ENCODE assay signal across 20 cellular contexts in the genomic region with DNA sequence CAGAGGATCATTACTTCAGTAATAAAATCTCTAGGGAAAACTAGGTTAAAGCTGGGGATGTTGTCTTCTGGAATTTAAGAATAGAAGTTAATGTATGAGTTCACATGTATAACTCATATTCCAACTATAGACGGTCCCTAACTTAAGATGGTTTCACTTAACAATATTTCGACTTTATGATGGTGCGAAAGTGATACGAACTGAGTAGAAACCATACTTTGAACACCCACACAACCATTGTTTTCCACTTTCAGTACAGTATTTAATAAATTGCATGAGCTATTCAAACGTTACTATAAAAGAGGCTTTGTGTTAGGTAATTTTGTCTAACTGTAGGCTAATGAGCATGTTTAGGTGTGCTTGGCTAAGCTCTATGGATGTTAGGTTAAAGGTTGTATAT. TPM values are rescaled to one million over a fixed set of nuclear protein-coding genes. Genes with fewer than 3 reads are reported as not detected.
A peak's percentile ranks its signal among the peaks of the same experiment; 100 is the strongest.
DNase-seq lines count a peak whose midpoint lies in the region; ATAC-seq lines count a peak whose summit lies in the region.
"Had no signal": no experiment of that assay in that cellular context is flagged by ENCODE, and none has a peak within 500 bp of the region (broad histone marks: within the 10 kb centered on the region; RNA-seq: fewer than 3 reads in every experiment).

No MANE protein-coding gene starts in this region.

- intact Hi-C loops in activated CD4-positive, alpha-beta T cell treated with anti-CD3 and anti-CD28 coated beads, Interleukin-2, amount 10 ng/mL, durations not matched to agents 24 days and 14 days (cut with micrococcal nuclease): no loop called here

- in situ Hi-C loops in G401 (cut with HindIII; ENCODE audit: low sequenced_read_pairs): no loop called here

- H3K27ac Mint-ChIP-seq in activated naive CD8-positive, alpha-beta T cell treated with anti-CD3 and anti-CD28 coated beads for 36 hours: no peak overlapping the region
- no peak overlapping the region for H3K27ac Mint-ChIP-seq in activated CD4-positive, alpha-beta T cell treated with anti-CD3 and anti-CD28 coated beads, Interleukin-2, amount 10 ng/mL, durations not matched to agents 24 days and 14 days
- H3K27ac Mint-ChIP-seq: activated T-helper 2 cell treated with anti-CD3 and anti-CD28 coated beads, Interferon-gamma antibody, Interleukin-2, Interleukin-4, amounts not matched to agents 10 μg/mL and 5 μg/mL and 100 μg/mL, durations not matched to agents 14 hours and 24 hours and 36 hours; naive thymus-derived CD4-positive, alpha-beta T cell; T-helper 1 cell treated with Interleukin-12 subunit alpha and Interleukin-12 subunit beta and Interleukin-4 antibody, amounts not matched to agents 30 μg/mL and 1 μg/mL, for 36 hours had no signal

- H3K4me1 Mint-ChIP-seq in activated naive CD8-positive, alpha-beta T cell treated with anti-CD3 and anti-CD28 coated beads for 36 hours: no peaks in the 10 kb centered on the region
- no peaks in the 10 kb centered on the region for H3K4me1 Mint-ChIP-seq in activated CD4-positive, alpha-beta T cell treated with anti-CD3 and anti-CD28 coated beads, Interleukin-2, amount 10 ng/mL, durations not matched to agents 24 days and 14 days
- H3K4me1 Mint-ChIP-seq: naive thymus-derived CD4-positive, alpha-beta T cell had no signal

- H3K36me3 Mint-ChIP-seq in activated naive CD8-positive, alpha-beta T cell treated with anti-CD3 and anti-CD28 coated beads for 36 hours: no peaks in the 10 kb centered on the region
- H3K36me3 Mint-ChIP-seq in activated CD4-positive, alpha-beta T cell treated with anti-CD3 and anti-CD28 coated beads, Interleukin-2, amount 10 ng/mL, durations not matched to agents 24 days and 14 days (ENCODE audit: low read depth): no peaks in the 10 kb centered on the region
- H3K36me3 Mint-ChIP-seq: naive thymus-derived CD4-positive, alpha-beta T cell had no signal

- H3K4me3 Mint-ChIP-seq in activated naive CD8-positive, alpha-beta T cell treated with anti-CD3 and anti-CD28 coated beads for 36 hours: no peak overlapping the region
- no peak overlapping the region for H3K4me3 Mint-ChIP-seq in activated CD4-positive, alpha-beta T cell treated with anti-CD3 and anti-CD28 coated beads, Interleukin-2, amount 10 ng/mL, durations not matched to agents 24 days and 14 days
- H3K4me3 Mint-ChIP-seq: naive thymus-derived CD4-positive, alpha-beta T cell; T-helper 1 cell treated with Interleukin-12 subunit alpha and Interleukin-12 subunit beta and Interleukin-4 antibody, amounts not matched to agents 30 μg/mL and 1 μg/mL, for 36 hours had no signal

- DNase-seq in NCI-H69 (lab: John Stamatoyannopoulos, UW) (peak; percentile 36), G401 (ENCODE audit: low spot score) (no peak)
- DNase-seq in activated naive CD8-positive, alpha-beta T cell treated with anti-CD3 and anti-CD28 coated beads for 36 hours: no peak
- no peak for DNase-seq in activated CD4-positive, alpha-beta T cell treated with anti-CD3 and anti-CD28 coated beads, Interleukin-2, amount 10 ng/mL, durations not matched to agents 24 days and 14 days
- DNase-seq: adrenal gland; AML-193; effector CD4-positive, alpha-beta T cell; head of caudate nucleus; islet precursor cell; naive thymus-derived CD4-positive, alpha-beta T cell; NCI-H2227 treated with DMSO at 0.1 percent for 48 hours; Right ventricle myocardium superior; transverse colon had no signal

- no peaks in the 10 kb centered on the region for H3K27me3 Mint-ChIP-seq in activated naive CD8-positive, alpha-beta T cell treated with anti-CD3 and anti-CD28 coated beads for 36 hours
- H3K27me3 Mint-ChIP-seq in activated CD4-positive, alpha-beta T cell treated with anti-CD3 and anti-CD28 coated beads, Interleukin-2, amount 10 ng/mL, durations not matched to agents 24 days and 14 days: no peaks in the 10 kb centered on the region
- H3K27me3 Mint-ChIP-seq: naive thymus-derived CD4-positive, alpha-beta T cell had no signal

- H3K9me3 Mint-ChIP-seq in activated naive CD8-positive, alpha-beta T cell treated with anti-CD3 and anti-CD28 coated beads for 36 hours: peaks cover 2% of the 10 kb centered on the region
- no peaks in the 10 kb centered on the region for H3K9me3 Mint-ChIP-seq in activated CD4-positive, alpha-beta T cell treated with anti-CD3 and anti-CD28 coated beads, Interleukin-2, amount 10 ng/mL, durations not matched to agents 24 days and 14 days
- H3K9me3 Mint-ChIP-seq: activated T-helper 2 cell treated with anti-CD3 and anti-CD28 coated beads, Interferon-gamma antibody, Interleukin-2, Interleukin-4, amounts not matched to agents 10 μg/mL and 5 μg/mL and 100 μg/mL, durations not matched to agents 14 hours and 24 hours and 36 hours; T-helper 1 cell treated with Interleukin-12 subunit alpha and Interleukin-12 subunit beta and Interleukin-4 antibody, amounts not matched to agents 30 μg/mL and 1 μg/mL, for 36 hours had no signal

- ATAC-seq in GM18868 (IDR thresholded peaks at IDR 0.05; ENCODE audit: unreplicated experiment) (peak; percentile 93), GM21529 (IDR thresholded peaks at IDR 0.05; ENCODE audit: unreplicated experiment) (peak; percentile 94), HG02943 (IDR thresholded peaks at IDR 0.05; ENCODE audit: low read depth, unreplicated experiment) (peak; percentile 71), GM21447 (IDR thresholded peaks at IDR 0.05; ENCODE audit: unreplicated experiment) (no peak)
- ATAC-seq: naive thymus-derived CD4-positive, alpha-beta T cell had no signal

RNA-seq across cellular contexts. Expression of a gene that starts 38.7 kb away (rescaled TPM):
- under 1 TPM; 0.29 to 0.42 TPM for total RNA-seq in activated naive CD8-positive, alpha-beta T cell treated with anti-CD3 and anti-CD28 coated beads for 36 hours
- total RNA-seq in activated CD4-positive, alpha-beta T cell treated with anti-CD3 and anti-CD28 coated beads, Interleukin-2, amount 10 ng/mL, durations not matched to agents 24 days and 14 days: not detected in 2 replicates
- total RNA-seq in G401 (2014; rRNA removed; shearing (Covaris generic)): 14.7 and 16.9 TPM in 2 replicates
- total RNA-seq: activated T-helper 2 cell treated with anti-CD3 and anti-CD28 coated beads, Interferon-gamma antibody, Interleukin-2, Interleukin-4, amounts not matched to agents 10 μg/mL and 5 μg/mL and 100 μg/mL, durations not matched to agents 14 hours and 24 hours and 36 hours; LHCN-M2 had no signal

Comparison
In these comparisons a context has a peak if more than half of its experiments do, and no peak if none do; other contexts are left out.
1. RNA of a gene that starts 38.7 kb away (total RNA-seq): 14.7 to 16.9 TPM in G401; 0.29 to 0.42 TPM in activated naive CD8-positive, alpha-beta T cell treated with anti-CD3 and anti-CD28 coated beads for 36 hours and not detected in activated CD4-positive, alpha-beta T cell treated with anti-CD3 and anti-CD28 coated beads, Interleukin-2, amount 10 ng/mL, durations not matched to agents 24 days and 14 days; every median in the first group is over 10 times any median in the second.